ENCODE assay signal across 18 cellular contexts in genomic region chr11:62930157-62930556, GRCh38. TPM values are rescaled to one million over a fixed set of nuclear protein-coding genes. Genes with fewer than 3 reads are reported as not detected.
DNase-seq lines count a peak whose midpoint lies in the region; ATAC-seq and TF ChIP-seq lines count a peak whose summit lies in the region.
"Had no signal": no experiment of that assay in that cellular context is flagged by ENCODE, and none has a peak within 500 bp of the region (broad histone marks: within the 10 kb centered on the region; RNA-seq: fewer than 3 reads in every experiment).

No MANE protein-coding gene starts in this region.

- H2AFZ ChIP-seq in Karpas-422 (ENCODE audit: low read length), result no peak overlapping the region
- H2AFZ ChIP-seq: GM23248, PC-9 had no signal

- no peaks in the 10 kb centered on the region for H3K36me3 Mint-ChIP-seq in endodermal cell (ENCODE audit: low read depth)

- DNase-seq in NCI-H2196 (lab: John Stamatoyannopoulos, UW; ENCODE audit: unreplicated experiment) (peak; percentile 24), NCI-H2196 treated with DMSO at 0.1 percent for 48 hours (lab: John Stamatoyannopoulos, UW; ENCODE audit: unreplicated experiment) (no peak), DMS79 treated with DMSO at 0.1 percent for 48 hours (lab: John Stamatoyannopoulos, UW) (peak; percentile 64), NCI-H1694 treated with DMSO at 0.1 percent for 48 hours (lab: John Stamatoyannopoulos, UW) (peak; percentile 21), endodermal cell (peak; percentile 43), Karpas-422 (no peak)
- no peak for DNase-seq in activated effector memory CD4-positive, alpha-beta T cell treated with anti-CD3 and anti-CD28 coated beads, Interleukin-2, amount 50 U/mL, for 16 hours
- DNase-seq: 8988T, DMS153, GM23248, MV-4-11, NCI-H510A, NCI-H774, PC-9 had no signal

- no peaks in the 10 kb centered on the region for H3K9me3 Mint-ChIP-seq in endodermal cell

- no peak for TF ChIP-seq CTCF in endodermal cell (conservative IDR thresholded peaks at IDR 0.05)

- H3K27me3 ChIP-seq in endodermal cell (ENCODE audit: control insufficient read depth, insufficient read depth, low read length, poor library complexity, severe bottlenecking), result peaks cover 44% of the 10 kb centered on the region
- no peaks in the 10 kb centered on the region for H3K27me3 ChIP-seq in Karpas-422 (ENCODE audit: low read length)

- H3K4me3 ChIP-seq in endodermal cell (ENCODE audit: low read length), result no peak overlapping the region
- H3K4me3 ChIP-seq in Karpas-422 (ENCODE audit: low read length), result no peak overlapping the region
- H3K4me3 ChIP-seq: GM23248, K562, PC-9 had no signal

- no peak overlapping the region for H3K4me2 ChIP-seq in Karpas-422 (ENCODE audit: low read depth, low read length, poor library complexity, severe bottlenecking)
- H3K4me2 ChIP-seq: PC-9 had no signal

- no peak overlapping the region for H3K27ac Mint-ChIP-seq in endodermal cell

- H3K9me3 ChIP-seq in endodermal cell (ENCODE audit: control insufficient read depth, low read length), result no peaks in the 10 kb centered on the region
- no peaks in the 10 kb centered on the region for H3K9me3 ChIP-seq in Karpas-422 (ENCODE audit: low read length)

- no peak overlapping the region for H3K27ac ChIP-seq in endodermal cell (ENCODE audit: low read depth, low read length)
- no peak overlapping the region for H3K27ac ChIP-seq in Karpas-422 (ENCODE audit: low read length)
- H3K27ac ChIP-seq: C4-2B, GM23248, PC-9 had no signal

- 74% methylated on average over 4 of the region's 4 CpGs; no CpG with 5 or more reads in 1 of the 2 experiments for WGBS in endodermal cell (ENCODE audit: insufficient coverage in 1 of 2, insufficient read length in 1 of 2), 2 experiments

- H3K4me1 ChIP-seq in endodermal cell (ENCODE audit: control insufficient read depth, insufficient read depth, low read length) (peaks cover 4% of the 10 kb centered on the region), Karpas-422 (ENCODE audit: low read length) (no peaks in the 10 kb centered on the region)

- H3K9ac ChIP-seq in endodermal cell (ENCODE audit: extremely low read depth, low read length, poor library complexity, severe bottlenecking) (no peak overlapping the region), Karpas-422 (ENCODE audit: low read length) (no peak overlapping the region)
- H3K9ac ChIP-seq: GM23248 had no signal

- H3K9me2 ChIP-seq in Karpas-422 (replicated peaks; ENCODE audit: insufficient read depth, low read length), result no peaks in the 10 kb centered on the region

- H3K79me2 ChIP-seq in Karpas-422 (ENCODE audit: low read length), result no peaks in the 10 kb centered on the region

- peaks cover 55% of the 10 kb centered on the region for H3K27me3 Mint-ChIP-seq in endodermal cell (ENCODE audit: insufficient read depth)

- no peaks in the 10 kb centered on the region for H3K36me3 ChIP-seq in endodermal cell (ENCODE audit: control insufficient read depth, insufficient read depth, low read length)
- no peaks in the 10 kb centered on the region for H3K36me3 ChIP-seq in Karpas-422 (ENCODE audit: insufficient read depth, low read length)

- no peak for ATAC-seq in GM19328 (IDR thresholded peaks at IDR 0.05; ENCODE audit: unreplicated experiment)
- ATAC-seq: K562 had no signal

- no peaks in the 10 kb centered on the region for H4K20me1 ChIP-seq in Karpas-422 (ENCODE audit: insufficient read depth, low read depth, low read length)

- H3K4me1 Mint-ChIP-seq in endodermal cell, result peaks cover 28% of the 10 kb centered on the region

- no peak overlapping the region for H3K4me3 Mint-ChIP-seq in endodermal cell

RNA-seq across cellular contexts. Expression of gene CHRM1, which starts 9.0 kb away (rescaled TPM):
- not detected for total RNA-seq in endodermal cell
- 0.07 TPM for polyA plus RNA-seq in endodermal cell (2013, experiment 1 of 2)
- 0.21 TPM for polyA plus RNA-seq in endodermal cell (2013, experiment 2 of 2)
- total RNA-seq in Karpas-422 (2014; rRNA removed; shearing (Covaris generic); ENCODE audit: low replicate concordance), result not detected in 2 replicates
- total RNA-seq: GM23248; K562; PC-9; T-helper 1 cell treated with Interleukin-12 subunit alpha and Interleukin-12 subunit beta and Interleukin-4 antibody, amounts not matched to agents 30 ng/mL and 1 ng/mL, for 36 hours had no signal
- polyA plus RNA-seq: GM23248, K562 had no signal

RNA-seq across cellular contexts. Expression of gene SLC3A2, which starts 49.5 kb away (rescaled TPM):
- total RNA-seq in endodermal cell, result 100 to 1,000 TPM; 438 to 488 TPM
- polyA plus RNA-seq in endodermal cell (2013, experiment 1 of 2), result 216 TPM
- 179 TPM for polyA plus RNA-seq in endodermal cell (2013, experiment 2 of 2)
- 167 and 208 TPM in 2 replicates for total RNA-seq in Karpas-422 (2014; rRNA removed; shearing (Covaris generic); ENCODE audit: low replicate concordance)

RNA-seq across cellular contexts. Expression of gene SLC22A6, which starts 54.6 kb away (rescaled TPM):
- total RNA-seq in endodermal cell, result not detected
- polyA plus RNA-seq in endodermal cell (2013, experiment 1 of 2), result 0.28 TPM
- not detected for polyA plus RNA-seq in endodermal cell (2013, experiment 2 of 2)
- not detected in 2 replicates for total RNA-seq in Karpas-422 (2014; rRNA removed; shearing (Covaris generic); ENCODE audit: low replicate concordance)
- total RNA-seq: GM23248; K562; PC-9; T-helper 1 cell treated with Interleukin-12 subunit alpha and Interleukin-12 subunit beta and Interleukin-4 antibody, amounts not matched to agents 30 ng/mL and 1 ng/mL, for 36 hours had no signal
- polyA plus RNA-seq: GM23248, K562 had no signal

Comparison
In these comparisons a context has a peak if more than half of its experiments do, and no peak if none do; other contexts are left out.
1. DNase-seq: peak in NCI-H2196 (single experiment), DMS79 treated with DMSO at 0.1 percent for 48 hours (single experiment), NCI-H1694 treated with DMSO at 0.1 percent for 48 hours (single experiment) and endodermal cell (single experiment); none in NCI-H2196 treated with DMSO at 0.1 percent for 48 hours (single experiment), Karpas-422 (single experiment) and activated effector memory CD4-positive, alpha-beta T cell treated with anti-CD3 and anti-CD28 coated beads, Interleukin-2, amount 50 U/mL, for 16 hours (single experiment).